ENCODE assay signal across 18 cellular contexts in genomic region chr4:7121174-7121573, GRCh38.
"Had no signal": no experiment of that assay in that cellular context is flagged by ENCODE, and none has a peak within 500 bp of the region (broad histone marks: within the 10 kb centered on the region; RNA-seq: fewer than 3 reads in every experiment).

No MANE protein-coding gene starts in this region.

- H3K27me3 ChIP-seq: colonic mucosa, hepatocyte had no signal

- H3K9me3 ChIP-seq: colonic mucosa, mucosa of descending colon had no signal

- H3K36me3 ChIP-seq: colonic mucosa had no signal

- H2AFZ ChIP-seq: hepatocyte had no signal

- H3K27ac ChIP-seq: colonic mucosa, epithelial cell of prostate, hepatocyte, skin epidermis had no signal

- H3K79me2 ChIP-seq: hepatocyte had no signal

- DNase-seq: activated CD4-positive, alpha-beta memory T cell treated with anti-CD3 and anti-CD28 coated beads, Interleukin-2, amount 10 ng/mL, durations not matched to agents 7 days and 5 days; activated CD4-positive, alpha-beta T cell treated with anti-CD3 and anti-CD28 coated beads for 36 hours; activated naive CD4-positive, alpha-beta T cell; activated naive CD8-positive, alpha-beta T cell treated with anti-CD3 and anti-CD28 coated beads, Interleukin-2, amount 10 ng/mL, durations not matched to agents 7 days and 5 days; activated T-cell treated with anti-CD3 and anti-CD28 coated beads, Interleukin-2, amount 50 U/mL, for 1 hour; central memory CD4-positive, alpha-beta T cell; colonic mucosa; endodermal cell; foreskin fibroblast; left colon; naive B cell; stimulated activated CD4-positive, alpha-beta T cell treated with anti-CD3 and anti-CD28 coated beads, Interleukin-2, amount 100 ng/mL, for 48 hours; SW 1271; T-helper 2 cell had no signal

- H3K4me2 ChIP-seq: hepatocyte had no signal

- H3K4me1 ChIP-seq: colonic mucosa had no signal

- ATAC-seq: activated CD4-positive, alpha-beta T cell treated with anti-CD3 and anti-CD28 coated beads for 36 hours; left colon; mucosa of descending colon had no signal

- H3K4me3 ChIP-seq: colonic mucosa, hepatocyte, mucosa of descending colon, skin epidermis had no signal
